ENCODE assay signal across 8 cellular contexts in genomic region chr12:123232807-123233504, GRCh38. TPM values are rescaled to one million over a fixed set of nuclear protein-coding genes. Genes with fewer than 3 reads are reported as not detected.
A peak's percentile ranks its signal among the peaks of the same experiment; 100 is the strongest.
DNase-seq lines count a peak whose midpoint lies in the region; ATAC-seq, FAIRE-seq and TF ChIP-seq lines count a peak whose summit lies in the region.

TSS of gene MPHOSPH9 (minus strand) at chr12:123233141. CDS start at chr12:123230364, 2,777 bp downstream.
TSS of gene MTRFR (plus strand) at chr12:123233436. CDS start at chr12:123253675, 20,239 bp downstream.

- H3K27me3 ChIP-seq in HepG2 (ENCODE audit: control insufficient read depth in 1 of 2, insufficient read depth in 2 of 2, low read length in 2 of 2), result no peaks in the 10 kb centered on the region; a peak in 1 of 5 replicates

- peak within 1 kb of the TSS; percentile 91 for H3K27ac ChIP-seq in C4-2B
- peak within 1 kb of the TSS; percentile 89 for H3K27ac ChIP-seq in HepG2 (ENCODE audit: extremely low read length, insufficient read depth, low read length)

- ATAC-seq in GM19395 (IDR thresholded peaks at IDR 0.05; ENCODE audit: unreplicated experiment), result peak; percentile 80
- ATAC-seq in HG03565 (IDR thresholded peaks at IDR 0.05; ENCODE audit: unreplicated experiment), result peak; percentile 63
- peak; percentile 95 for ATAC-seq in HepG2

- TF ChIP-seq EP300 in HepG2 (IDR thresholded peaks at IDR 0.05; ENCODE audit: low read depth in 2 of 2, low read length in 2 of 2) (peak in 1 of 2 experiments; percentile 21; a peak in 2 of 4 replicates), HepG2 (CRISPR knock-in tag; IDR thresholded peaks at IDR 0.05; ENCODE audit: borderline replicate concordance) (0 out of 2 replicates have a peak, but pooled peaks have one; percentile 24)

- peak; percentile 72 for TF ChIP-seq RAD21 in HepG2 (CRISPR knock-in tag; IDR thresholded peaks at IDR 0.05)

- BruUV-seq in HepG2 (replicated peaks; lab: Mats Ljungman, UMichigan), result no TSS peak

- peaks cover 0 to 7% of the 10 kb centered on the region in 2 experiments; a peak in 1 of 5 replicates for H3K36me3 ChIP-seq in HepG2 (replicated peaks in 1 of 2; ENCODE audit: control insufficient read depth in 1 of 2, insufficient read depth in 2 of 2, low read length in 2 of 2)

- POLR2A ChIA-PET in HepG2 (lab: Yijun Ruan, JAX), result interaction anchor here (0.5 to 3.6 kb wide), 74 partner anchors 10 to 732 kb away, joined by 3 to 63 read pairs (median 5); partner anchors contain the start of genes ABCB9, ARL6IP4, ATP6V0A2 and KMT5A

- H3K4me3 ChIP-seq in HepG2 (replicated peaks in 1 of 3; ENCODE audit: insufficient read depth in 1 of 3, low read depth in 2 of 3, low read length in 3 of 3), result peak within 1 kb of the TSS; percentile 81 to 96 (median 95)

- TF ChIP-seq POLR2A in HepG2 (IDR thresholded peaks at IDR 0.05; ENCODE audit: insufficient read depth in 1 of 2, low read depth in 2 of 2, low read length in 2 of 2), result peak; percentile 99

- H3K9ac ChIP-seq in HepG2 (ENCODE audit: insufficient read depth, low read depth, low read length), result peak within 1 kb of the TSS; percentile 93

- H4K20me1 ChIP-seq in HepG2 (ENCODE audit: insufficient read depth, low read length), result no peaks in the 10 kb centered on the region

- H3K79me2 ChIP-seq in HepG2 (ENCODE audit: insufficient read depth, low read length), result peaks cover 65% of the 10 kb centered on the region

- peak within 1 kb of the TSS; percentile 91 for H2AFZ ChIP-seq in HepG2 (ENCODE audit: low read length)

- TF ChIP-seq CTCF in C4-2B (conservative IDR thresholded peaks at IDR 0.05), result no peak
- no peak for TF ChIP-seq CTCF in HepG2 (CRISPR knock-in tag; IDR thresholded peaks at IDR 0.05)

- CTCF ChIA-PET in HepG2 (lab: Yijun Ruan, JAX; ENCODE audit: low intra/inter-chr PET ratio, low total read pairs), result no interaction called here

- in situ Hi-C loops in HepG2 (cut with HindIII; ENCODE audit: extremely low pct_ligation_motif_present, low pct_unique_long_range_greater_than_20kb), result loop anchor here (5.0 to 25.0 kb wide), 2 partner anchors 191 to 371 kb away; no protein-coding TSS in a partner anchor

- H3K9me3 ChIP-seq in HepG2 (ENCODE audit: low read length), result no peaks in the 10 kb centered on the region

- peaks cover 54% of the 10 kb centered on the region for H3K4me1 ChIP-seq in HepG2 (ENCODE audit: insufficient read depth, low read length)

- 0% methylated on average over 20 of the region's 66 CpGs for WGBS in HepG2 (ENCODE audit: low lambda C conversion rate)

- H3K4me2 ChIP-seq in HepG2 (ENCODE audit: low read depth, low read length), result peak within 1 kb of the TSS; percentile 77

- peak; percentile 92 for FAIRE-seq in HepG2 (lab: Jason Lieb, UNC)

- DNase-seq in NCI-H774 (lab: John Stamatoyannopoulos, UW) (peak; percentile 100), dermis blood vessel endothelial cell (peak; percentile 100), HepG2 (ENCODE audit: low spot score) (peak; percentile 100)
- DNase-seq in activated CD4-positive, alpha-beta T cell treated with anti-CD3 and anti-CD28 coated beads, Interleukin-2, amount 50 U/mL, for 4 hours, result peak; percentile 98
- peak; percentile 97 for DNase-seq in stimulated activated CD4-positive, alpha-beta T cell treated with anti-CD3 and anti-CD28 coated beads, Interleukin-4, amount 100 ng/mL, for 1 hour

- intact Hi-C loops in HepG2 (cut with micrococcal nuclease; ENCODE audit: unreplicated experiment), result loop anchor here (5.0 kb wide), 2 partner anchors 251 to 266 kb away; partner anchors contain the start of genes ABCB9 and ARL6IP4

TF ChIP-seq in HepG2, 621 proteins besides CTCF, POLR2A, EP300 and RAD21 (continues in another document):
- peak; percentile 27; the same call in 1 of the 2 replicates for TF ChIP-seq NR2F6 (IDR thresholded peaks at IDR 0.05)
- peak; percentile 70 for TF ChIP-seq NR2F6 (CRISPR knock-in tag; IDR thresholded peaks at IDR 0.05)
- TF ChIP-seq ZNF773 (CRISPR knock-in tag; IDR thresholded peaks at IDR 0.05; ENCODE audit: borderline replicate concordance), result peak; percentile 81; the same call in 1 of the 2 replicates
- TF ChIP-seq ZNF7 (CRISPR knock-in tag; IDR thresholded peaks at IDR 0.05), result no peak
- TF ChIP-seq HOXD1 (CRISPR knock-in tag; IDR thresholded peaks at IDR 0.05), result peak; percentile 55; the same call in 1 of the 2 replicates
- TF ChIP-seq MYPOP (CRISPR knock-in tag; IDR thresholded peaks at IDR 0.05), result peak; percentile 87
- TF ChIP-seq ZNF740 (CRISPR knock-in tag; IDR thresholded peaks at IDR 0.05), result no peak; the same call in 1 of the 2 replicates
- peak; percentile 72; the same call in 1 of the 2 replicates for TF ChIP-seq ZNF790 (CRISPR knock-in tag; IDR thresholded peaks at IDR 0.05; ENCODE audit: borderline replicate concordance)
- TF ChIP-seq THAP7 (CRISPR knock-in tag; IDR thresholded peaks at IDR 0.05), result peak; percentile 88
- TF ChIP-seq ADNP (CRISPR knock-in tag; IDR thresholded peaks at IDR 0.05), result no peak

RNA-seq across cellular contexts. Expression of gene MPHOSPH9, which starts in this region (rescaled TPM):
- total RNA-seq in dermis blood vessel endothelial cell (43.2 and 63.0 TPM in 2 replicates), HepG2 (2016; rRNA removed; fragmentation: Illumina TruSeq; extraction: Trizol) (63.4 and 105 TPM in 2 replicates)
- total RNA-seq in HepG2 (2016; cell fraction: cytosol; rRNA removed; fragmentation: Illumina TruSeq; extraction: Trizol; ENCODE audit: low read depth), result 22.5 and 26.3 TPM in 2 replicates
- total RNA-seq in HepG2 (2016; cell fraction: insoluble cytoplasmic fraction; rRNA removed; fragmentation: Illumina TruSeq; extraction: Trizol), result 66.9 and 102 TPM in 2 replicates
- 48.3 and 55.1 TPM in 2 replicates for total RNA-seq in HepG2 (2016; cell fraction: membrane; rRNA removed; fragmentation: Illumina TruSeq; extraction: Trizol)
- total RNA-seq in HepG2 (2016; cell fraction: nucleus; rRNA removed; fragmentation: Illumina TruSeq; extraction: Trizol), result 87.6 and 95.5 TPM in 2 replicates
- 12.8 and 20.3 TPM in 2 replicates for polyA plus RNA-seq in HepG2 (2011; rRNA removed)
- polyA plus RNA-seq in HepG2 (2011; cell fraction: cytosol; rRNA removed), result 4.1 and 6.0 TPM in 2 replicates
- 15.1 and 19.3 TPM in 2 replicates for polyA plus RNA-seq in HepG2 (2011; cell fraction: nucleus; rRNA removed)
- polyA plus RNA-seq in HepG2 (2012), result 10.8 and 17.4 TPM in 2 replicates
- polyA plus RNA-seq in HepG2 (2016; cell fraction: cytosol; fragmentation: Illumina TruSeq; extraction: Trizol; ENCODE audit: low read depth), result 3.7 and 5.2 TPM in 2 replicates
- polyA plus RNA-seq in HepG2 (2016; cell fraction: insoluble cytoplasmic fraction; fragmentation: Illumina TruSeq; extraction: Trizol; ENCODE audit: low read depth), result 42.2 and 54.4 TPM in 2 replicates
- 9.7 and 16.5 TPM in 2 replicates for polyA plus RNA-seq in HepG2 (2016; cell fraction: membrane; fragmentation: Illumina TruSeq; extraction: Trizol; ENCODE audit: low read depth)
- 50.0 and 51.4 TPM in 2 replicates for polyA plus RNA-seq in HepG2 (2016; cell fraction: nucleus; fragmentation: Illumina TruSeq; extraction: Trizol; ENCODE audit: insufficient read depth, low read depth)
- polyA minus RNA-seq in HepG2 (2011; rRNA and poly(A)+ RNA removed; ENCODE audit: low replicate concordance), result 9.0 and 29.0 TPM in 2 replicates
- polyA minus RNA-seq in HepG2 (2011; cell fraction: cytosol; rRNA and poly(A)+ RNA removed), result 28.6 and 33.4 TPM in 2 replicates
- polyA minus RNA-seq in HepG2 (2011; cell fraction: nucleus; rRNA and poly(A)+ RNA removed), result 80.9 and 119 TPM in 2 replicates

RNA-seq across cellular contexts. Expression of gene MTRFR, which starts in this region (rescaled TPM):
- total RNA-seq in dermis blood vessel endothelial cell (7.4 and 10.2 TPM in 2 replicates), HepG2 (2016; rRNA removed; fragmentation: Illumina TruSeq; extraction: Trizol) (9.9 and 10.0 TPM in 2 replicates)
- 4.3 and 4.7 TPM in 2 replicates for total RNA-seq in HepG2 (2016; cell fraction: cytosol; rRNA removed; fragmentation: Illumina TruSeq; extraction: Trizol; ENCODE audit: low read depth)
- total RNA-seq in HepG2 (2016; cell fraction: insoluble cytoplasmic fraction; rRNA removed; fragmentation: Illumina TruSeq; extraction: Trizol), result 10.1 and 11.8 TPM in 2 replicates
- total RNA-seq in HepG2 (2016; cell fraction: membrane; rRNA removed; fragmentation: Illumina TruSeq; extraction: Trizol), result 7.4 and 8.2 TPM in 2 replicates
- 5.5 and 10.3 TPM in 2 replicates for total RNA-seq in HepG2 (2016; cell fraction: nucleus; rRNA removed; fragmentation: Illumina TruSeq; extraction: Trizol)
- 6.6 and 7.1 TPM in 2 replicates for polyA plus RNA-seq in HepG2 (2011; rRNA removed)
- polyA plus RNA-seq in HepG2 (2011; cell fraction: cytosol; rRNA removed), result 8.7 and 9.8 TPM in 2 replicates
- 5.2 and 6.4 TPM in 2 replicates for polyA plus RNA-seq in HepG2 (2011; cell fraction: nucleus; rRNA removed)
- polyA plus RNA-seq in HepG2 (2012), result 10.0 and 10.2 TPM in 2 replicates
- 3.1 and 3.9 TPM in 2 replicates for polyA plus RNA-seq in HepG2 (2016; cell fraction: cytosol; fragmentation: Illumina TruSeq; extraction: Trizol; ENCODE audit: low read depth)
- polyA plus RNA-seq in HepG2 (2016; cell fraction: insoluble cytoplasmic fraction; fragmentation: Illumina TruSeq; extraction: Trizol; ENCODE audit: low read depth), result 13.9 and 14.4 TPM in 2 replicates
- polyA plus RNA-seq in HepG2 (2016; cell fraction: membrane; fragmentation: Illumina TruSeq; extraction: Trizol; ENCODE audit: low read depth), result 4.7 and 4.9 TPM in 2 replicates
- 10.7 and 11.4 TPM in 2 replicates for polyA plus RNA-seq in HepG2 (2016; cell fraction: nucleus; fragmentation: Illumina TruSeq; extraction: Trizol; ENCODE audit: insufficient read depth, low read depth)
- 16.6 and 38.7 TPM in 2 replicates for polyA minus RNA-seq in HepG2 (2011; rRNA and poly(A)+ RNA removed; ENCODE audit: low replicate concordance)
- polyA minus RNA-seq in HepG2 (2011; cell fraction: cytosol; rRNA and poly(A)+ RNA removed), result 3.7 and 7.1 TPM in 2 replicates
- 17.9 and 18.5 TPM in 2 replicates for polyA minus RNA-seq in HepG2 (2011; cell fraction: nucleus; rRNA and poly(A)+ RNA removed)

Comparison
In these comparisons a context has a peak if more than half of its experiments do, and no peak if none do; other contexts are left out.
1. Peak in every context shown above with its lines: DNase-seq, ATAC-seq, H3K4me3 ChIP-seq and H3K27ac ChIP-seq.